In the genomic region with DNA sequence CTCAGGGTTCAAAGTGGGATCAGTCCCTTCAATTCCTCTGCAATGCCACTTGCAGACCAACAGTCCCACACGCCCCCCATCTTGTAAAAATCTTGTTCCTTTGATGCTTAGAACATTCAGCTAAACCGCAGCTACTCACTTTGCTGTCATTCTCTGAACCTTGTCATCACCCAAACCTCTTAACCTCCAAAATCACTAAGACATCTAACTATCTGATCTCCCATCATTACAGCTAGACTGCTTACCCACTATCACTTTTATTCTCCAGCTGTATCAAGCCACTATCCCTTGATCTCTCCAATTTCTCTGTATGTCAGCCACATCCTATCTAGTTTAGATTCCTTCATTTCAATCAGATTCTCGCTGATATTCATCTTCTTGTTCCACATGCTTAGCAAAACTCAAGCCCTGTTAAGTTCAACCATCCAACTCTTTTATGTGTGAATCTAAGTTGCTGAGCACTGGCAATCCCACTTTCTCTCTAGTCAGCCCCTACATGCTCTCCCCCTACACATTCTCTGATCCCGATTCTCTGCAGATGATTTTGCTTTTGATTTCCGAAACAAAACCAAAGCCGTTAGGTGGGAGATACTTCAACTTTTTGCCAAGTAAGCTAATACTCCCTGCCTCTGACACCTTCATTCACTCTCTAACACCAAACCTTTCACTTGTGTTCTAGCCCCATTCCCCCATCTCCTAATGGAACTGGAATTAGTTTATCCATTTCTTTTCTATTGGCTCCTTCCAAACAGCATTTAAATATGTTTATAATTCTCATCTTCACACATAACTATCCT, we compare ENCODE assay signal across 22 cellular contexts. TPM values are rescaled to one million over a fixed set of nuclear protein-coding genes. Genes with fewer than 3 reads are reported as not detected.
DNase-seq lines count a peak whose midpoint lies in the region; ATAC-seq, FAIRE-seq and TF ChIP-seq lines count a peak whose summit lies in the region.
"Had no signal": no experiment of that assay in that cellular context is flagged by ENCODE, and none has a peak within 500 bp of the region (broad histone marks: within the 10 kb centered on the region; RNA-seq: fewer than 3 reads in every experiment).

No MANE protein-coding gene starts in this region.

- peaks cover 12% of the 10 kb centered on the region for H3K36me3 Mint-ChIP-seq in activated CD8-positive, alpha-beta memory T cell treated with anti-CD3 and anti-CD28 coated beads, Interleukin-2, amount 10 ng/mL, durations not matched to agents 7 days and 5 days
- peaks cover 2% of the 10 kb centered on the region for H3K36me3 Mint-ChIP-seq in activated naive CD8-positive, alpha-beta T cell

- H3K36me3 ChIP-seq in psoas muscle (ENCODE audit: insufficient read depth in 1 of 2, low read depth in 1 of 2): peaks cover 0 to 10% of the 10 kb centered on the region in 2 donors
- H3K36me3 ChIP-seq: prostate gland had no signal

- no peaks in the 10 kb centered on the region for H3K27me3 ChIP-seq in psoas muscle (ENCODE audit: insufficient read depth in 3 of 3, low read length in 2 of 3)

- H3K4me3 ChIP-seq in Jurkat, Clone E6-1 (ENCODE audit: low read length): no peak overlapping the region
- H3K4me3 ChIP-seq in psoas muscle: no peak overlapping the region
- H3K4me3 ChIP-seq: prostate gland had no signal

- CTCF ChIA-PET in activated CD8-positive, alpha-beta memory T cell treated with anti-CD3 and anti-CD28 coated beads, Interleukin-2, amount 10 ng/mL, durations not matched to agents 7 days and 5 days (lab: Charles Lee): interaction anchor here (0.6 to 1.4 kb wide), 6 partner anchors 8 to 331 kb away, joined by 3 to 4 read pairs (median 3); a partner anchor contains a TSS

- no peak for FAIRE-seq in H54 (lab: Jason Lieb, UNC)
- FAIRE-seq: GM18507 had no signal

- intact Hi-C loops in psoas muscle (cut with DNase I): no loop called here

- H3K27ac ChIP-seq in psoas muscle: peak overlapping the region; percentile 13
- H3K27ac ChIP-seq: prostate gland had no signal

- ATAC-seq in activated CD8-positive, alpha-beta memory T cell treated with anti-CD3 and anti-CD28 coated beads, Interleukin-2, amount 10 ng/mL, durations not matched to agents 7 days and 5 days: no peak
- ATAC-seq in psoas muscle (no peak), HG02610 (IDR thresholded peaks at IDR 0.05; ENCODE audit: unreplicated experiment) (no peak), GM18861 (IDR thresholded peaks at IDR 0.05; ENCODE audit: unreplicated experiment) (no peak)

- H3K9me3 Mint-ChIP-seq in activated CD8-positive, alpha-beta memory T cell treated with anti-CD3 and anti-CD28 coated beads, Interleukin-2, amount 10 ng/mL, durations not matched to agents 7 days and 5 days (ENCODE audit: low read depth): no peaks in the 10 kb centered on the region
- H3K9me3 Mint-ChIP-seq in activated naive CD8-positive, alpha-beta T cell (ENCODE audit: low read depth): no peaks in the 10 kb centered on the region
- H3K9me3 Mint-ChIP-seq: naive B cell had no signal

- DNase-seq in activated CD8-positive, alpha-beta memory T cell treated with anti-CD3 and anti-CD28 coated beads, Interleukin-2, amount 10 ng/mL, durations not matched to agents 7 days and 5 days: no peak
- no peak for DNase-seq in activated CD8-positive, alpha-beta memory T cell treated with anti-CD3 and anti-CD28 coated beads for 24 hours
- peak; percentile 91 for DNase-seq in Jurkat, Clone E6-1 (ENCODE audit: low read depth, low spot score)
- no peak for DNase-seq in psoas muscle
- no peak for DNase-seq in H54 (ENCODE audit: insufficient read length, low spot score)
- DNase-seq: ACHN; activated CD8-positive, alpha-beta memory T cell treated with anti-CD3 and anti-CD28 coated beads, Interleukin-2, amount 50 U/mL, for 4 hours; amygdala; cerebellar nuclear complex; effector memory CD4-positive, alpha-beta T cell; islet precursor cell; mammary epithelial cell; naive B cell; NCI-H1105; NCI-H774; SK-N-SH; stimulated activated naive CD4-positive, alpha-beta T cell treated with Interleukin-2 at 50 U/mL for 16 hours had no signal

- 79 to 83% (median 82%) methylated on average over 6 of the region's 6 CpGs for WGBS in psoas muscle, 3 donors

- TF ChIP-seq CTCF in psoas muscle (IDR thresholded peaks at IDR 0.05): no peak

- no peaks in the 10 kb centered on the region for H3K9me3 ChIP-seq in psoas muscle
- H3K9me3 ChIP-seq: prostate gland, SK-N-SH had no signal

- TF ChIP-seq POLR2A in H54 (IDR thresholded peaks at IDR 0.05; ENCODE audit: low read depth, low read length): no peak

- H3K27ac Mint-ChIP-seq in activated CD8-positive, alpha-beta memory T cell treated with anti-CD3 and anti-CD28 coated beads, Interleukin-2, amount 10 ng/mL, durations not matched to agents 7 days and 5 days: peak overlapping the region; percentile 9
- H3K27ac Mint-ChIP-seq in activated naive CD8-positive, alpha-beta T cell: peak overlapping the region; percentile 34

- peaks cover 36% of the 10 kb centered on the region for H3K4me1 Mint-ChIP-seq in activated CD8-positive, alpha-beta memory T cell treated with anti-CD3 and anti-CD28 coated beads, Interleukin-2, amount 10 ng/mL, durations not matched to agents 7 days and 5 days
- H3K4me1 Mint-ChIP-seq in activated naive CD8-positive, alpha-beta T cell (ENCODE audit: low read depth): peaks cover 59% of the 10 kb centered on the region

- peak overlapping the region; percentile 1 for H3K4me3 Mint-ChIP-seq in activated CD8-positive, alpha-beta memory T cell treated with anti-CD3 and anti-CD28 coated beads, Interleukin-2, amount 10 ng/mL, durations not matched to agents 7 days and 5 days
- peak overlapping the region; percentile 30 for H3K4me3 Mint-ChIP-seq in activated naive CD8-positive, alpha-beta T cell

- H3K27me3 Mint-ChIP-seq in activated CD8-positive, alpha-beta memory T cell treated with anti-CD3 and anti-CD28 coated beads, Interleukin-2, amount 10 ng/mL, durations not matched to agents 7 days and 5 days: no peaks in the 10 kb centered on the region
- H3K27me3 Mint-ChIP-seq in activated naive CD8-positive, alpha-beta T cell: no peaks in the 10 kb centered on the region
- H3K27me3 Mint-ChIP-seq: naive B cell had no signal

- peaks cover 42% of the 10 kb centered on the region for H3K4me1 ChIP-seq in psoas muscle

RNA-seq across cellular contexts. Expression of a gene that starts 4.6 kb away (rescaled TPM):
- total RNA-seq in activated CD8-positive, alpha-beta memory T cell treated with anti-CD3 and anti-CD28 coated beads, Interleukin-2, amount 10 ng/mL, durations not matched to agents 7 days and 5 days: 10 to 100 TPM; 54.6 to 67.6 TPM
- 63.6 TPM for polyA plus RNA-seq in Jurkat, Clone E6-1 (2012; ENCODE audit: insufficient read depth, insufficient read length)
- 10 to 100 TPM; 17.5 to 44.9 (median 31.1) TPM for total RNA-seq in psoas muscle
- 10 to 100 TPM; 21.6 to 49.4 (median 24.2) TPM for polyA plus RNA-seq in psoas muscle

RNA-seq across cellular contexts. Expression of a gene that starts 18.1 kb away (rescaled TPM):
- total RNA-seq in activated CD8-positive, alpha-beta memory T cell treated with anti-CD3 and anti-CD28 coated beads, Interleukin-2, amount 10 ng/mL, durations not matched to agents 7 days and 5 days: 10 to 100 TPM; 38.6 to 43.1 TPM
- 78.4 TPM for polyA plus RNA-seq in Jurkat, Clone E6-1 (2012; ENCODE audit: insufficient read depth, insufficient read length)
- 10 to 100 TPM; 36.6 to 61.0 (median 56.3) TPM for total RNA-seq in psoas muscle
- polyA plus RNA-seq in psoas muscle: 10 to 100 TPM; 56.1 to 72.9 (median 71.1) TPM

RNA-seq across cellular contexts. Expression of a gene that starts 18.4 kb away (rescaled TPM):
- total RNA-seq in activated CD8-positive, alpha-beta memory T cell treated with anti-CD3 and anti-CD28 coated beads, Interleukin-2, amount 10 ng/mL, durations not matched to agents 7 days and 5 days: 100 to 1,000 TPM; 101 to 125 TPM
- polyA plus RNA-seq in Jurkat, Clone E6-1 (2012; ENCODE audit: insufficient read depth, insufficient read length): 97.4 TPM
- 10 to 100 TPM; 53.9 to 73.9 (median 57.3) TPM for total RNA-seq in psoas muscle
- polyA plus RNA-seq in psoas muscle: 10 to 100 TPM; 50.1 to 96.4 (median 94.0) TPM

RNA-seq across cellular contexts. Expression of a gene that starts 28.5 kb away (rescaled TPM):
- total RNA-seq in activated CD8-positive, alpha-beta memory T cell treated with anti-CD3 and anti-CD28 coated beads, Interleukin-2, amount 10 ng/mL, durations not matched to agents 7 days and 5 days: 10 to 100 TPM; 12.7 to 15.4 TPM
- polyA plus RNA-seq in Jurkat, Clone E6-1 (2012; ENCODE audit: insufficient read depth, insufficient read length): 14.4 TPM
- total RNA-seq in psoas muscle: 10 to 100 TPM in 2 of 4 donors, 1 to 10 TPM in 2; 5.8 to 14.6 (median 8.7) TPM
- polyA plus RNA-seq in psoas muscle: 10 to 100 TPM; 10.2 to 11.5 (median 10.7) TPM

RNA-seq across cellular contexts. Expression of a gene that starts 29.1 kb away (rescaled TPM):
- total RNA-seq in activated CD8-positive, alpha-beta memory T cell treated with anti-CD3 and anti-CD28 coated beads, Interleukin-2, amount 10 ng/mL, durations not matched to agents 7 days and 5 days: 10 to 100 TPM; 87.4 to 97.6 TPM
- 80.2 TPM for polyA plus RNA-seq in Jurkat, Clone E6-1 (2012; ENCODE audit: insufficient read depth, insufficient read length)
- 10 to 100 TPM; 11.9 to 20.9 (median 14.9) TPM for total RNA-seq in psoas muscle
- 10 to 100 TPM; 13.1 to 29.0 (median 14.5) TPM for polyA plus RNA-seq in psoas muscle
